Comparison of ENCODE assay signal across 26 cellular contexts in genomic region chr17:17899486-17899885, GRCh38.
"Had no signal": no experiment of that assay in that cellular context is flagged by ENCODE, and none has a peak within 500 bp of the region (broad histone marks: within the 10 kb centered on the region; RNA-seq: fewer than 3 reads in every experiment).

No MANE protein-coding gene starts in this region.

- DNase-seq: activated CD4-positive, alpha-beta T cell treated with anti-CD3 and anti-CD28 coated beads, Interleukin-2, amount 10 ng/mL, durations not matched to agents 7 days and 5 days; activated CD8-positive, alpha-beta T cell treated with anti-CD3 and anti-CD28 coated beads for 36 hours; activated gamma-delta T cell; dermis blood vessel endothelial cell; effector memory CD4-positive, alpha-beta T cell; glutamatergic neuron; immature natural killer cell; kidney glomerular epithelial cell; left ventricle myocardium superior; nephron progenitor cell; stimulated activated CD4-positive, alpha-beta T cell treated with anti-CD3 and anti-CD28 coated beads, Interleukin-2, amount 100 ng/mL, for 48 hours; stimulated activated CD8-positive, alpha-beta memory T cell treated with anti-CD3 and anti-CD28 coated beads, Interleukin-4, amount 100 ng/mL, for 48 hours; stimulated activated naive B cell treated with anti-CD40 and anti-IgM and Interleukin-4, amounts not matched to agents 10 μg/mL and 1 μg/mL and 100 μg/mL, for 72 hours; T-cell; upper lobe of left lung had no signal

- H3K27me3 ChIP-seq: esophagus muscularis mucosa, hepatocyte, upper lobe of left lung had no signal

- H3K4me3 Mint-ChIP-seq: activated CD4-positive, alpha-beta T cell treated with anti-CD3 and anti-CD28 coated beads, Interleukin-2, amount 10 ng/mL, durations not matched to agents 7 days and 5 days; activated CD8-positive, alpha-beta T cell treated with anti-CD3 and anti-CD28 coated beads for 36 hours; activated naive CD4-positive, alpha-beta T cell treated with anti-CD3 and anti-CD28 coated beads, Interleukin-2, amount 50 U/mL, for 24 hours; activated T-helper 1 cell treated with anti-CD3 and anti-CD28 coated beads, Interleukin-12 subunit alpha, Interleukin-12 subunit beta, Interleukin-2, Interleukin-4 antibody, amounts not matched to agents 30 ng/mL and 10 ng/mL and 1 ng/mL, durations not matched to agents 14 hours and 24 hours and 36 hours; brain; immature natural killer cell; nephron progenitor cell; stimulated activated naive B cell treated with anti-CD40 and anti-IgM and Interleukin-4, amounts not matched to agents 10 μg/mL and 1 μg/mL and 100 μg/mL, for 72 hours; T-cell; T-helper 2 cell treated with Interferon-gamma antibody and Interleukin-4, amounts not matched to agents 5 μg/mL and 100 μg/mL, for 36 hours had no signal

- H3K27ac Mint-ChIP-seq: activated CD4-positive, alpha-beta T cell treated with anti-CD3 and anti-CD28 coated beads, Interleukin-2, amount 10 ng/mL, durations not matched to agents 7 days and 5 days; activated CD8-positive, alpha-beta T cell treated with anti-CD3 and anti-CD28 coated beads for 36 hours; activated naive CD4-positive, alpha-beta T cell treated with anti-CD3 and anti-CD28 coated beads, Interleukin-2, amount 50 U/mL, for 24 hours; activated T-helper 1 cell treated with anti-CD3 and anti-CD28 coated beads, Interleukin-12 subunit alpha, Interleukin-12 subunit beta, Interleukin-2, Interleukin-4 antibody, amounts not matched to agents 30 ng/mL and 10 ng/mL and 1 ng/mL, durations not matched to agents 14 hours and 24 hours and 36 hours; immature natural killer cell; nephron progenitor cell; stimulated activated naive B cell treated with anti-CD40 and anti-IgM and Interleukin-4, amounts not matched to agents 10 μg/mL and 1 μg/mL and 100 μg/mL, for 72 hours; T-cell; T-helper 2 cell treated with Interferon-gamma antibody and Interleukin-4, amounts not matched to agents 5 μg/mL and 100 μg/mL, for 36 hours had no signal

- H3K27me3 Mint-ChIP-seq: activated CD4-positive, alpha-beta T cell treated with anti-CD3 and anti-CD28 coated beads, Interleukin-2, amount 10 ng/mL, durations not matched to agents 7 days and 5 days; activated CD8-positive, alpha-beta T cell treated with anti-CD3 and anti-CD28 coated beads for 36 hours; activated naive CD4-positive, alpha-beta T cell treated with anti-CD3 and anti-CD28 coated beads, Interleukin-2, amount 50 U/mL, for 24 hours; stimulated activated naive B cell treated with anti-CD40 and anti-IgM and Interleukin-4, amounts not matched to agents 10 μg/mL and 1 μg/mL and 100 μg/mL, for 72 hours; T-cell had no signal

- ATAC-seq: activated CD4-positive, CD25-positive, alpha-beta regulatory T cell treated with anti-CD3 and anti-CD28 coated beads, Interleukin-2, amount 50 U/mL, for 24 hours; activated CD8-positive, alpha-beta T cell treated with anti-CD3 and anti-CD28 coated beads for 36 hours; left ventricle myocardium superior; stimulated activated naive B cell treated with anti-CD40 and anti-IgM and Interleukin-4, amounts not matched to agents 10 μg/mL and 1 μg/mL and 100 μg/mL, for 72 hours; T-cell had no signal

- H3K4me1 Mint-ChIP-seq: activated naive CD4-positive, alpha-beta T cell treated with anti-CD3 and anti-CD28 coated beads, Interleukin-2, amount 50 U/mL, for 24 hours; stimulated activated naive B cell treated with anti-CD40 and anti-IgM and Interleukin-4, amounts not matched to agents 10 μg/mL and 1 μg/mL and 100 μg/mL, for 72 hours had no signal

- H3K9me3 ChIP-seq: esophagus muscularis mucosa, thoracic aorta, upper lobe of left lung had no signal

- FAIRE-seq: frontal cortex had no signal

- H3K9me3 Mint-ChIP-seq: activated CD4-positive, alpha-beta T cell treated with anti-CD3 and anti-CD28 coated beads, Interleukin-2, amount 10 ng/mL, durations not matched to agents 7 days and 5 days; activated CD8-positive, alpha-beta T cell treated with anti-CD3 and anti-CD28 coated beads for 36 hours; activated naive CD4-positive, alpha-beta T cell treated with anti-CD3 and anti-CD28 coated beads, Interleukin-2, amount 50 U/mL, for 24 hours; activated T-helper 1 cell treated with anti-CD3 and anti-CD28 coated beads, Interleukin-12 subunit alpha, Interleukin-12 subunit beta, Interleukin-2, Interleukin-4 antibody, amounts not matched to agents 30 ng/mL and 10 ng/mL and 1 ng/mL, durations not matched to agents 14 hours and 24 hours and 36 hours; brain; immature natural killer cell; nephron progenitor cell; stimulated activated naive B cell treated with anti-CD40 and anti-IgM and Interleukin-4, amounts not matched to agents 10 μg/mL and 1 μg/mL and 100 μg/mL, for 72 hours; T-cell; T-helper 2 cell treated with Interferon-gamma antibody and Interleukin-4, amounts not matched to agents 5 μg/mL and 100 μg/mL, for 36 hours had no signal

- H3K9ac ChIP-seq: parathyroid adenoma had no signal

- H3K4me3 ChIP-seq: esophagus muscularis mucosa, hepatocyte, thoracic aorta, upper lobe of left lung had no signal

- H3K27ac ChIP-seq: parathyroid adenoma, thoracic aorta, VCaP had no signal
